Comparison of ENCODE assay signal across 8 cellular contexts in genomic region chr19:37217533-37217854, GRCh38. TPM values are rescaled to one million over a fixed set of nuclear protein-coding genes. Genes with fewer than 3 reads are reported as not detected.
DNase-seq lines count a peak whose midpoint lies in the region; ATAC-seq, FAIRE-seq and TF ChIP-seq lines count a peak whose summit lies in the region.

No MANE protein-coding gene starts in this region.

- no peaks in the 10 kb centered on the region for H3K27me3 Mint-ChIP-seq in astrocyte (ENCODE audit: low read depth, unreplicated experiment)
- no peaks in the 10 kb centered on the region for H3K27me3 Mint-ChIP-seq in mesothelial cell of epicardium (ENCODE audit: low read depth)

- no peaks in the 10 kb centered on the region for H4K20me1 ChIP-seq in astrocyte (ENCODE audit: insufficient read depth, low read length)

- H3K36me3 ChIP-seq in astrocyte (ENCODE audit: insufficient read depth, low read length) = peaks cover 5% of the 10 kb centered on the region

- FAIRE-seq in astrocyte (lab: Jason Lieb, UNC) = no peak

- no peak for TF ChIP-seq CTCF in astrocyte (IDR thresholded peaks at IDR 0.05; ENCODE audit: insufficient read depth, low read depth, low read length)
- no peak for TF ChIP-seq CTCF in mesothelial cell of epicardium (IDR thresholded peaks at IDR 0.05; ENCODE audit: unreplicated experiment)

- H3K4me3 ChIP-seq in GM08714 (ENCODE audit: low read length) (peak overlapping the region; percentile 95), astrocyte (ENCODE audit: insufficient read depth, low read depth, low read length) (peak overlapping the region; percentile 99)

- H3K4me3 Mint-ChIP-seq in astrocyte (ENCODE audit: unreplicated experiment) (peak overlapping the region; percentile 97), mesothelial cell of epicardium (peak overlapping the region; percentile 91)

- H3K4me2 ChIP-seq in astrocyte (ENCODE audit: low read length) = peak overlapping the region; percentile 97

- peak overlapping the region; percentile 93 for H3K9ac ChIP-seq in astrocyte (ENCODE audit: low read length)

- H3K27ac ChIP-seq in astrocyte (ENCODE audit: low read depth, low read length) = peak overlapping the region; percentile 88

- H3K4me1 ChIP-seq in astrocyte (ENCODE audit: insufficient read depth, low read length) = peaks cover 5% of the 10 kb centered on the region

- H2AFZ ChIP-seq in astrocyte (ENCODE audit: low read depth, low read length) = peak overlapping the region; percentile 94

- ATAC-seq in HG03060 (IDR thresholded peaks at IDR 0.05; ENCODE audit: low read depth, unreplicated experiment) = peak; percentile 3
- no peak for ATAC-seq in GM21737 (IDR thresholded peaks at IDR 0.05; ENCODE audit: unreplicated experiment)

- no peaks in the 10 kb centered on the region for H3K9me3 ChIP-seq in astrocyte (ENCODE audit: insufficient read depth, low read depth, low read length)

- no peak for DNase-seq in astrocyte (ENCODE audit: low read depth)
- DNase-seq in mesothelial cell of epicardium (ENCODE audit: low spot score in 2 of 2, unreplicated experiment in 2 of 2) = no peak
- no peak for DNase-seq in Ammon's horn (ENCODE audit: low spot score)
- no peak for DNase-seq in 8988T
- no peak for DNase-seq in stimulated activated CD4-positive, alpha-beta T cell treated with anti-CD3 and anti-CD28 coated beads, Interleukin-15, amount 100 ng/mL, for 24 hours

- H3K4me1 Mint-ChIP-seq in astrocyte (ENCODE audit: low read depth, unreplicated experiment) = peaks cover 5% of the 10 kb centered on the region
- peaks cover 18% of the 10 kb centered on the region for H3K4me1 Mint-ChIP-seq in mesothelial cell of epicardium

- peaks cover 25% of the 10 kb centered on the region for H3K79me2 ChIP-seq in astrocyte (ENCODE audit: insufficient read depth, low read length)

- peak overlapping the region; percentile 31 for H3K27ac Mint-ChIP-seq in astrocyte (ENCODE audit: unreplicated experiment)
- H3K27ac Mint-ChIP-seq in mesothelial cell of epicardium = peak overlapping the region; percentile 90

- no peaks in the 10 kb centered on the region for H3K27me3 ChIP-seq in astrocyte (ENCODE audit: insufficient read depth, low read length)

- peaks cover 10% of the 10 kb centered on the region for H3K36me3 Mint-ChIP-seq in astrocyte (ENCODE audit: low read depth, unreplicated experiment)
- peaks cover 8% of the 10 kb centered on the region for H3K36me3 Mint-ChIP-seq in mesothelial cell of epicardium

- peaks cover 5% of the 10 kb centered on the region for H3K9me3 Mint-ChIP-seq in astrocyte (ENCODE audit: unreplicated experiment)
- H3K9me3 Mint-ChIP-seq in mesothelial cell of epicardium = no peaks in the 10 kb centered on the region

RNA-seq across cellular contexts. Expression of gene ZNF383, which starts 0.5 kb away (rescaled TPM):
- 7.0 and 7.4 TPM in 2 replicates for total RNA-seq in astrocyte
- total RNA-seq in mesothelial cell of epicardium = 11.0 to 11.4 TPM (median 11.0 TPM) in 3 replicates

RNA-seq across cellular contexts. Expression of gene ZNF585B, which starts 7.2 kb away (rescaled TPM):
- total RNA-seq in astrocyte (10.6 and 12.9 TPM in 2 replicates), mesothelial cell of epicardium (16.8 to 22.5 TPM (median 18.1 TPM) in 3 replicates)

RNA-seq across cellular contexts. Expression of gene ZNF585A, which starts 45.0 kb away (rescaled TPM):
- total RNA-seq in astrocyte (4.2 and 5.9 TPM in 2 replicates), mesothelial cell of epicardium (11.5 to 13.1 TPM (median 12.5 TPM) in 3 replicates)
